In the genomic region with DNA sequence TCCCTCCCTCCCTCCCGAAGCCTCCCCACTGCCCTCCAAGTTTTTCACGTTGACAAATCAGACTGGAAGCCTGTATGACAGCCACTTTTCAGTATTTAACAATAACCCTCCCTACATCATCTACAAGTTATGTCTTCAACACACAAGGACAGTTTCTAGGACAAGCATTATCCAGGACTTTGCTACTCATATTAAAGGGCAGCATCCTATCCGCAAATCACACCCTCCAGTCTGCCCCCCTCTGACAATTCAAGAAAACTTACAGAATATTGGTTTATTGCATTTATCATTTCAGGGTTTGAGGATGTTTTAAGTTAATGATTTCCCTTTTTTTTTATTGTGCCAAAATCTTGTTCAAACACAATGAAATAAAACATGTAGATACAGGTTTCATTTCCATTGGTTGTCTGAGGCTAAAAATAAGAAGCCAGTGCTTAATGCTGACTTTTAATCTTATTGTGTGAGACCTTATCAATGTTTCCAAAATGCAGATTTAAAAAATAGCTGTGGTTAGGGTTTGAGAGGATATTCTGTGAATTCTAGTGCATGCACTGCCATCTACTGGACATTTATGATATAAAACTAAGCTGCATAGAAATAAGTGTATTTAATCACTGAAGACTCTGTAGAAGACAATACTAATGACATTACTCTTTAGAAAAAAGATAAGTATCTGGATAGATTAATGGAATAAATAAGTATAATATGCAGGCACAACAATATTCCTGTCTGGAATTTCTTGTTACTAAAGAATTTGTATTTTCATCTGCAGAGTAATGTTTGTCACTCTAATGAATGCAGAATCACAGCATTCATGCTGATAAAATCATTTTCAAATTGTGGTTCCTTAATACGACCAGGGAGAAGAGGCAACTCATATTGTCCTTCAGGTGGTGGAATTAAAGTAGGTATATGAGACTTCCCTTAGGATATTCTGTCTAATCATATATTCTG, we compare ENCODE assay signal across 9 cellular contexts.
A peak's percentile ranks its signal among the peaks of the same experiment; 100 is the strongest.
DNase-seq lines count a peak whose midpoint lies in the region; ATAC-seq, FAIRE-seq and TF ChIP-seq lines count a peak whose summit lies in the region.
"Had no signal": no experiment of that assay in that cellular context is flagged by ENCODE, and none has a peak within 500 bp of the region (broad histone marks: within the 10 kb centered on the region; RNA-seq: fewer than 3 reads in every experiment).

No MANE protein-coding gene starts in this region.

- FAIRE-seq in A549 (lab: Jason Lieb, UNC) = peak; percentile 90

- H3K27ac ChIP-seq in A549 (peak overlapping the region; percentile 69 to 80), RWPE1 (no peak overlapping the region; the same call in 1 of the 2 replicates)

- H3K9me3 Mint-ChIP-seq in IgD-negative memory B cell = no peaks in the 10 kb centered on the region
- H3K9me3 Mint-ChIP-seq in endothelial cell (ENCODE audit: unreplicated experiment) = no peaks in the 10 kb centered on the region
- H3K9me3 Mint-ChIP-seq in naive B cell = peaks cover 0 to 1% (median 0%) of the 10 kb centered on the region in 7 donors

- H3K4me3 ChIP-seq in A549 = no peak overlapping the region
- H3K4me3 ChIP-seq: HAP-1 had no signal

- peak overlapping the region in 2 of 3 donors; percentile 4 to 16 for H3K27ac Mint-ChIP-seq in IgD-negative memory B cell
- H3K27ac Mint-ChIP-seq in endothelial cell (ENCODE audit: unreplicated experiment) = peak overlapping the region; percentile 92
- no peak overlapping the region for H3K27ac Mint-ChIP-seq in naive B cell

- H3K4me1 Mint-ChIP-seq in IgD-negative memory B cell = peaks cover 9 to 20% (median 13%) of the 10 kb centered on the region in 3 donors
- peaks cover 47% of the 10 kb centered on the region for H3K4me1 Mint-ChIP-seq in endothelial cell (ENCODE audit: unreplicated experiment)
- peaks cover 15 to 21% (median 21%) of the 10 kb centered on the region in 3 donors for H3K4me1 Mint-ChIP-seq in naive B cell

- H3K4me2 ChIP-seq in A549 = peak overlapping the region; percentile 61

- CTCF ChIA-PET in A549 (lab: Yijun Ruan, JAX) (interaction anchor here (0.5 to 5.9 kb wide), 51 partner anchors 9 to 428 kb away, joined by 3 to 75 read pairs (median 4); a partner anchor contains a TSS), GM10248 (lab: Yijun Ruan, JAX) (interaction anchor here (0.5 to 5.8 kb wide), 38 partner anchors 9 to 446 kb away, joined by 3 to 79 read pairs (median 4); a partner anchor contains a TSS), RWPE1 (lab: Yijun Ruan, JAX) (interaction anchor here (0.5 to 1.1 kb wide), 13 partner anchors 14 to 415 kb away, joined by 3 to 15 read pairs (median 4); no protein-coding TSS in a partner anchor)

- WGBS in A549 (ENCODE audit: missing lambda C conversion rate) = 4% methylated on average over 4 of the region's 4 CpGs

- peak; percentile 69 to 73; a peak in 4 of 6 replicates for ATAC-seq in A549
- ATAC-seq in naive B cell (ENCODE audit: low read depth in 2 of 2) = peak; percentile 52 to 61
- ATAC-seq in GM21423 (IDR thresholded peaks at IDR 0.05; ENCODE audit: unreplicated experiment) = no peak

- TF ChIP-seq CTCF in A549 (IDR thresholded peaks at IDR 0.05) (peak; percentile 94), GM10248 (IDR thresholded peaks at IDR 0.05; ENCODE audit: control extremely low read depth, extremely low read depth, low read depth, missing control alignments) (peak; percentile 66), RWPE1 (conservative IDR thresholded peaks at IDR 0.05; ENCODE audit: low read depth) (peak; percentile 84), endothelial cell (IDR thresholded peaks at IDR 0.05; ENCODE audit: unreplicated experiment) (peak; percentile 85)

- POLR2A ChIA-PET in A549 (lab: Yijun Ruan, JAX) = interaction anchor here (0.6 to 2.3 kb wide), 7 partner anchors 12 to 409 kb away, joined by 3 to 15 read pairs (median 3); no protein-coding TSS in a partner anchor
- POLR2A ChIA-PET in GM10248 (lab: Yijun Ruan, JAX) = no interaction called here
- POLR2A ChIA-PET in RWPE1 (lab: Yijun Ruan, JAX; ENCODE audit: low non-redundant PET) = no interaction called here

- no peak for TF ChIP-seq EP300 in A549 (IDR thresholded peaks at IDR 0.05)

- H3K9me3 ChIP-seq in A549 = 0 out of 3 replicates have a peak, but pooled peaks cover 3% of the 10 kb centered on the region
- H3K9me3 ChIP-seq: HAP-1 had no signal

- no peak for TF ChIP-seq POLR2A in A549 (IDR thresholded peaks at IDR 0.05; ENCODE audit: low read length)

- peak; percentile 97 to 98 for TF ChIP-seq RAD21 in A549 (conservative IDR thresholded peaks at IDR 0.05 in 1 of 2, IDR thresholded peaks at IDR 0.05 in 1 of 2)

- H3K4me3 Mint-ChIP-seq in IgD-negative memory B cell = no peak overlapping the region
- H3K4me3 Mint-ChIP-seq in endothelial cell (ENCODE audit: unreplicated experiment) = no peak overlapping the region
- H3K4me3 Mint-ChIP-seq in naive B cell = no peak overlapping the region

- peaks cover 34% of the 10 kb centered on the region for H3K4me1 ChIP-seq in A549

- H3K27me3 Mint-ChIP-seq in IgD-negative memory B cell = peaks cover 16% of the 10 kb centered on the region
- H3K27me3 Mint-ChIP-seq in endothelial cell (ENCODE audit: unreplicated experiment) = no peaks in the 10 kb centered on the region
- peaks cover 23 to 29% (median 25%) of the 10 kb centered on the region in 3 donors for H3K27me3 Mint-ChIP-seq in naive B cell

- H3K36me3 Mint-ChIP-seq in IgD-negative memory B cell (no peaks in the 10 kb centered on the region), endothelial cell (ENCODE audit: low read depth, unreplicated experiment) (no peaks in the 10 kb centered on the region), naive B cell (no peaks in the 10 kb centered on the region)

- DNase-seq in A549 (ENCODE audit: low read depth in 1 of 2, low spot score in 1 of 2) (peak; percentile 29 to 63), GM10248 (ENCODE audit: extremely low spot score) (no peak), RWPE1 (ENCODE audit: low spot score) (peak; percentile 31), endothelial cell (ENCODE audit: low spot score) (no peak), naive B cell (peak; percentile 33)
- no peak for DNase-seq in activated effector memory CD4-positive, alpha-beta T cell treated with Interleukin-2 at 50 U/mL for 16 hours

TF ChIP-seq in A549, 52 proteins besides CTCF, POLR2A, EP300 and RAD21:
- TF ChIP-seq GATA3 (IDR thresholded peaks at IDR 0.05; ENCODE audit: borderline replicate concordance) (peak; percentile 13; the same call in 1 of the 2 replicates), SMC3 (IDR thresholded peaks at IDR 0.05) (peak; percentile 96)
- TF ChIP-seq, protein P1, sequence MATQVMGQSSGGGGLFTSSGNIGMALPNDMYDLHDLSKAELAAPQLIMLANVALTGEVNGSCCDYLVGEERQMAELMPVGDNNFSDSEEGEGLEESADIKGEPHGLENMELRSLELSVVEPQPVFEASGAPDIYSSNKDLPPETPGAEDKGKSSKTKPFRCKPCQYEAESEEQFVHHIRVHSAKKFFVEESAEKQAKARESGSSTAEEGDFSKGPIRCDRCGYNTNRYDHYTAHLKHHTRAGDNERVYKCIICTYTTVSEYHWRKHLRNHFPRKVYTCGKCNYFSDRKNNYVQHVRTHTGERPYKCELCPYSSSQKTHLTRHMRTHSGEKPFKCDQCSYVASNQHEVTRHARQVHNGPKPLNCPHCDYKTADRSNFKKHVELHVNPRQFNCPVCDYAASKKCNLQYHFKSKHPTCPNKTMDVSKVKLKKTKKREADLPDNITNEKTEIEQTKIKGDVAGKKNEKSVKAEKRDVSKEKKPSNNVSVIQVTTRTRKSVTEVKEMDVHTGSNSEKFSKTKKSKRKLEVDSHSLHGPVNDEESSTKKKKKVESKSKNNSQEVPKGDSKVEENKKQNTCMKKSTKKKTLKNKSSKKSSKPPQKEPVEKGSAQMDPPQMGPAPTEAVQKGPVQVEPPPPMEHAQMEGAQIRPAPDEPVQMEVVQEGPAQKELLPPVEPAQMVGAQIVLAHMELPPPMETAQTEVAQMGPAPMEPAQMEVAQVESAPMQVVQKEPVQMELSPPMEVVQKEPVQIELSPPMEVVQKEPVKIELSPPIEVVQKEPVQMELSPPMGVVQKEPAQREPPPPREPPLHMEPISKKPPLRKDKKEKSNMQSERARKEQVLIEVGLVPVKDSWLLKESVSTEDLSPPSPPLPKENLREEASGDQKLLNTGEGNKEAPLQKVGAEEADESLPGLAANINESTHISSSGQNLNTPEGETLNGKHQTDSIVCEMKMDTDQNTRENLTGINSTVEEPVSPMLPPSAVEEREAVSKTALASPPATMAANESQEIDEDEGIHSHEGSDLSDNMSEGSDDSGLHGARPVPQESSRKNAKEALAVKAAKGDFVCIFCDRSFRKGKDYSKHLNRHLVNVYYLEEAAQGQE (IDR thresholded peaks at IDR 0.05) = no peak

Comparison
In these comparisons a context has a peak if more than half of its experiments do, and no peak if none do; other contexts are left out.
1. DNase-seq: peak in A549 (2 of 2), RWPE1 (single experiment) and naive B cell (single experiment); none in GM10248 (single experiment), endothelial cell (single experiment) and activated effector memory CD4-positive, alpha-beta T cell treated with Interleukin-2 at 50 U/mL for 16 hours (single experiment).
2. H3K27ac Mint-ChIP-seq: peak in IgD-negative memory B cell (2 of 3) and endothelial cell (single experiment); none in naive B cell (0 of 6).
3. Peak in every context shown above with its lines, with median percentiles within 50 percentile points of each other: CTCF ChIP-seq.